1 cellular context compared by ENCODE assay signal in genomic region chr3:128605091-128606046, GRCh38.
TF ChIP-seq lines count a peak whose summit lies in the region.

No MANE protein-coding gene starts in this region.

TF ChIP-seq in HepG2, 621 proteins besides CTCF, POLR2A, EP300 and RAD21 (continued from another document):
- TF ChIP-seq THRA (CRISPR knock-in tag; IDR thresholded peaks at IDR 0.05; ENCODE audit: borderline replicate concordance) = no peak; the same call in 1 of the 2 replicates
- TF ChIP-seq CBX1 (IDR thresholded peaks at IDR 0.05; ENCODE audit: low read depth) = no peak
- peak; percentile 86 for TF ChIP-seq HNF4A (CRISPR knock-in tag; IDR thresholded peaks at IDR 0.05)
- 0 out of 2 replicates have a peak, but pooled peaks have one; percentile 2 for TF ChIP-seq BORCS8-MEF2B (CRISPR knock-in tag; IDR thresholded peaks at IDR 0.05)
- no peak for TF ChIP-seq ZKSCAN1 (IDR thresholded peaks at IDR 0.05; ENCODE audit: low read length)
- no peak for TF ChIP-seq ZFP91 (CRISPR knock-in tag; IDR thresholded peaks at IDR 0.05; ENCODE audit: borderline replicate concordance)
- TF ChIP-seq ARID2 (CRISPR knock-in tag; IDR thresholded peaks at IDR 0.05; ENCODE audit: borderline replicate concordance) = no peak
- TF ChIP-seq, protein P1, sequence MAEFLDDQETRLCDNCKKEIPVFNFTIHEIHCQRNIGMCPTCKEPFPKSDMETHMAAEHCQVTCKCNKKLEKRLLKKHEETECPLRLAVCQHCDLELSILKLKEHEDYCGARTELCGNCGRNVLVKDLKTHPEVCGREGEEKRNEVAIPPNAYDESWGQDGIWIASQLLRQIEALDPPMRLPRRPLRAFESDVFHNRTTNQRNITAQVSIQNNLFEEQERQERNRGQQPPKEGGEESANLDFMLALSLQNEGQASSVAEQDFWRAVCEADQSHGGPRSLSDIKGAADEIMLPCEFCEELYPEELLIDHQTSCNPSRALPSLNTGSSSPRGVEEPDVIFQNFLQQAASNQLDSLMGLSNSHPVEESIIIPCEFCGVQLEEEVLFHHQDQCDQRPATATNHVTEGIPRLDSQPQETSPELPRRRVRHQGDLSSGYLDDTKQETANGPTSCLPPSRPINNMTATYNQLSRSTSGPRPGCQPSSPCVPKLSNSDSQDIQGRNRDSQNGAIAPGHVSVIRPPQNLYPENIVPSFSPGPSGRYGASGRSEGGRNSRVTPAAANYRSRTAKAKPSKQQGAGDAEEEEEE (CRISPR knock-in tag; IDR thresholded peaks at IDR 0.05; ENCODE audit: borderline replicate concordance) = no peak
- TF ChIP-seq SP4 (CRISPR knock-in tag; IDR thresholded peaks at IDR 0.05) = no peak
- TF ChIP-seq PAX8 (CRISPR knock-in tag; IDR thresholded peaks at IDR 0.05; ENCODE audit: borderline replicate concordance) = no peak
- 0 out of 2 replicates have a peak, but pooled peaks have one; percentile 31 for TF ChIP-seq NR2C2 (CRISPR knock-in tag; IDR thresholded peaks at IDR 0.05; ENCODE audit: borderline replicate concordance)
- TF ChIP-seq BRCA1 (CRISPR knock-in tag; IDR thresholded peaks at IDR 0.05) = no peak
- TF ChIP-seq NR2F1 (CRISPR knock-in tag; IDR thresholded peaks at IDR 0.05) = peak; percentile 47 to 76; a peak in 3 of 4 replicates
- no peak; the same call in 1 of the 2 replicates for TF ChIP-seq ATF2 (CRISPR knock-in tag; IDR thresholded peaks at IDR 0.05)
- 0 out of 2 replicates have a peak, but pooled peaks have one; percentile 31 for TF ChIP-seq ERF (CRISPR knock-in tag; IDR thresholded peaks at IDR 0.05)
- peak; percentile 40; the same call in 1 of the 2 replicates for TF ChIP-seq ZNF335 (CRISPR knock-in tag; IDR thresholded peaks at IDR 0.05)
- TF ChIP-seq ZBTB20 (CRISPR knock-in tag; IDR thresholded peaks at IDR 0.05; ENCODE audit: borderline replicate concordance, low read depth) = 0 out of 2 replicates have a peak, but pooled peaks have one; percentile 39
- TF ChIP-seq RORA (CRISPR knock-in tag; IDR thresholded peaks at IDR 0.05) = no peak
- TF ChIP-seq ZNF160 (CRISPR knock-in tag; IDR thresholded peaks at IDR 0.05) = no peak
- TF ChIP-seq SMAD3 (CRISPR knock-in tag; IDR thresholded peaks at IDR 0.05) = no peak
- TF ChIP-seq, protein P2, sequence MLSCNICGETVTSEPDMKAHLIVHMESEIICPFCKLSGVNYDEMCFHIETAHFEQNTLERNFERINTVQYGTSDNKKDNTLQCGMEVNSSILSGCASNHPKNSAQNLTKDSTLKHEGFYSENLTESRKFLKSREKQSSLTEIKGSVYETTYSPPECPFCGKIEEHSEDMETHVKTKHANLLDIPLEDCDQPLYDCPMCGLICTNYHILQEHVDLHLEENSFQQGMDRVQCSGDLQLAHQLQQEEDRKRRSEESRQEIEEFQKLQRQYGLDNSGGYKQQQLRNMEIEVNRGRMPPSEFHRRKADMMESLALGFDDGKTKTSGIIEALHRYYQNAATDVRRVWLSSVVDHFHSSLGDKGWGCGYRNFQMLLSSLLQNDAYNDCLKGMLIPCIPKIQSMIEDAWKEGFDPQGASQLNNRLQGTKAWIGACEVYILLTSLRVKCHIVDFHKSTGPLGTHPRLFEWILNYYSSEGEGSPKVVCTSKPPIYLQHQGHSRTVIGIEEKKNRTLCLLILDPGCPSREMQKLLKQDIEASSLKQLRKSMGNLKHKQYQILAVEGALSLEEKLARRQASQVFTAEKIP (CRISPR knock-in tag; IDR thresholded peaks at IDR 0.05; ENCODE audit: borderline replicate concordance) = no peak
- TF ChIP-seq ZBTB42 (CRISPR knock-in tag; IDR thresholded peaks at IDR 0.05) = no peak
- no peak for TF ChIP-seq ZNF44 (CRISPR knock-in tag; IDR thresholded peaks at IDR 0.05)
- no peak for TF ChIP-seq CENPX (CRISPR knock-in tag; IDR thresholded peaks at IDR 0.05)
- no peak for TF ChIP-seq NFYC (CRISPR knock-in tag; IDR thresholded peaks at IDR 0.05)
TF ChIP-seq in HepG2: peak in this region for 111.
